ENCODE assay signal across 16 cellular contexts in the genomic region with DNA sequence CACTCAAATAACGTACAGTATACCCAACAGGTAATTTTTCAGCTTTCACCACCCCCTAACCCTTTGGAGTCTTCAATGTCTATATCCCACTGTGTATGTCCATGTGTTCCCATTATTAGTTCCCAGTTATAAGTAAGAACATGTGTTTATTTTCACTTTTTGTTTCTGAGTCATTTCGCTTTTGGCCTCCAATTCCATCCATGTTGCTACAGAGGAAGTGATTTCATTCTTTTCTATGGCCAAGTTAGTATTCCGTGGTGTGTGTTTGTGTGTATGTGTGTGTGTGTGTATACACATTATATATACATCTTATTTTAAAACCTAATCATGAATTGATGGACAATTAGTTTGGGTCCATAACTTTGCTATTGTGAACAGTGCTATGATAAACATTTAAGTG.
DNase-seq lines count a peak whose midpoint lies in the region; ATAC-seq and TF ChIP-seq lines count a peak whose summit lies in the region.
"Had no signal": no experiment of that assay in that cellular context is flagged by ENCODE, and none has a peak within 500 bp of the region (broad histone marks: within the 10 kb centered on the region; RNA-seq: fewer than 3 reads in every experiment).

No MANE protein-coding gene starts in this region.

- H3K36me3 ChIP-seq in GM23248 (ENCODE audit: low read depth), result no peaks in the 10 kb centered on the region
- no peaks in the 10 kb centered on the region for H3K36me3 ChIP-seq in fibroblast of lung (ENCODE audit: control insufficient read depth, insufficient read depth, low read length)
- no peaks in the 10 kb centered on the region for H3K36me3 ChIP-seq in mesenchymal stem cell (ENCODE audit: control insufficient read depth in 1 of 2, insufficient read depth in 2 of 2, low read depth in 1 of 2, low read length in 2 of 2)

- no peak overlapping the region for H3K4ac ChIP-seq in mesenchymal stem cell (ENCODE audit: low read depth in 1 of 2, low read length in 2 of 2)

- no peak overlapping the region for H3K14ac ChIP-seq in mesenchymal stem cell (ENCODE audit: low read length in 2 of 2)

- H2AFZ ChIP-seq in GM23248 (no peak overlapping the region), fibroblast of lung (ENCODE audit: low read length) (no peak overlapping the region), mesenchymal stem cell (ENCODE audit: low read depth, low read length) (no peak overlapping the region)

- H2BK120ac ChIP-seq in mesenchymal stem cell (ENCODE audit: low read depth, low read length), result no peak overlapping the region

- H4K20me1 ChIP-seq in GM23248 (ENCODE audit: insufficient read depth), result no peaks in the 10 kb centered on the region
- H4K20me1 ChIP-seq in fibroblast of lung (ENCODE audit: control insufficient read depth, extremely low read depth, insufficient read depth, low read length), result no peaks in the 10 kb centered on the region

- no peak overlapping the region for H3K18ac ChIP-seq in mesenchymal stem cell (ENCODE audit: low read depth in 1 of 2, low read length in 2 of 2)

- in situ Hi-C loops in GM23248 (cut with MboI), result no loop called here

- no peak overlapping the region for H3K27ac ChIP-seq in GM23248
- H3K27ac ChIP-seq in fibroblast of lung (ENCODE audit: insufficient read depth, low read length), result no peak overlapping the region
- H3K27ac ChIP-seq in mesenchymal stem cell (ENCODE audit: low read length, poor library complexity, severe bottlenecking), result no peak overlapping the region
- H3K27ac ChIP-seq: A549 had no signal

- H3K4me2 ChIP-seq in GM23248 (ENCODE audit: unreplicated experiment) (no peak overlapping the region), fibroblast of lung (ENCODE audit: extremely low read depth, insufficient read depth, low read length) (no peak overlapping the region), mesenchymal stem cell (ENCODE audit: low read length, poor library complexity, severe bottlenecking) (no peak overlapping the region)
- H3K4me2 ChIP-seq: A549 had no signal

- H3K27me3 ChIP-seq in GM23248 (replicated peaks; ENCODE audit: insufficient read depth) (no peaks in the 10 kb centered on the region), fibroblast of lung (ENCODE audit: control insufficient read depth, insufficient read depth, low read length) (no peaks in the 10 kb centered on the region), mesenchymal stem cell (ENCODE audit: control insufficient read depth in 1 of 2, insufficient read depth in 1 of 2, low read length in 2 of 2) (no peaks in the 10 kb centered on the region)

- H2BK15ac ChIP-seq in mesenchymal stem cell (ENCODE audit: low read depth, poor library complexity, severe bottlenecking), result no peak overlapping the region

- H3K23ac ChIP-seq in mesenchymal stem cell (ENCODE audit: low read length in 2 of 2), result no peak overlapping the region

- POLR2A ChIA-PET in HEK293T (lab: Yijun Ruan, JAX), result no interaction called here

- H4K8ac ChIP-seq in mesenchymal stem cell (ENCODE audit: low read length), result no peak overlapping the region

- H3K9me3 ChIP-seq in GM23248 (ENCODE audit: low read depth) (no peaks in the 10 kb centered on the region), fibroblast of lung (ENCODE audit: control insufficient read depth, insufficient read depth, low read depth, low read length) (no peaks in the 10 kb centered on the region), mesenchymal stem cell (ENCODE audit: control insufficient read depth, low read length) (no peaks in the 10 kb centered on the region)
- H3K9me3 ChIP-seq: A549 had no signal

- no peaks in the 10 kb centered on the region for H3K4me1 ChIP-seq in GM23248 (ENCODE audit: insufficient read depth)
- no peaks in the 10 kb centered on the region for H3K4me1 ChIP-seq in fibroblast of lung (ENCODE audit: control insufficient read depth, extremely low read depth, insufficient read depth, low read length)
- H3K4me1 ChIP-seq in mesenchymal stem cell (ENCODE audit: control insufficient read depth, insufficient read depth, low read depth, low read length), result no peaks in the 10 kb centered on the region
- H3K4me1 ChIP-seq: A549 had no signal

- H3K9ac ChIP-seq in GM23248 (no peak overlapping the region), fibroblast of lung (ENCODE audit: insufficient read depth, low read length) (no peak overlapping the region), mesenchymal stem cell (ENCODE audit: low read length) (no peak overlapping the region)

- no peaks in the 10 kb centered on the region for H3K9me2 ChIP-seq in GM23248 (ENCODE audit: insufficient read depth)

- H3K79me1 ChIP-seq in mesenchymal stem cell (replicated peaks; ENCODE audit: low read length, poor library complexity, severe bottlenecking), result no peaks in the 10 kb centered on the region

- no peak overlapping the region for H2BK5ac ChIP-seq in mesenchymal stem cell (ENCODE audit: low read depth, low read length, poor library complexity, severe bottlenecking)

- no peaks in the 10 kb centered on the region for H3K79me2 ChIP-seq in GM23248 (ENCODE audit: insufficient read depth)
- H3K79me2 ChIP-seq in fibroblast of lung (ENCODE audit: control insufficient read depth, insufficient read depth, low read length), result no peaks in the 10 kb centered on the region

- peak; percentile 43 for DNase-seq in GM23248
- peak; percentile 26 for DNase-seq in RPMI7951 (ENCODE audit: low read depth)
- DNase-seq in fibroblast of lung (ENCODE audit: low read depth in 2 of 2), result peak; percentile 14 to 62
- DNase-seq in mesenchymal stem cell, result peak; percentile 3
- no peak for DNase-seq in HEK293T (ENCODE audit: extremely low spot score)
- DNase-seq in hepatic stellate cell (ENCODE audit: low spot score), result no peak
- no peak for DNase-seq in effector CD4-positive, alpha-beta T cell
- DNase-seq: C1 segment of cervical spinal cord; Calu3; CD4-positive, alpha-beta T cell; DMS79; HCEC 1CT; KG1 had no signal

- no peak overlapping the region for H2BK12ac ChIP-seq in mesenchymal stem cell (ENCODE audit: low read length in 2 of 2)

- no peak for ATAC-seq in GM21528 (IDR thresholded peaks at IDR 0.05; ENCODE audit: low FRiP score, unreplicated experiment)
- ATAC-seq: A549, GM12878 had no signal

- H3K4me3 ChIP-seq in GM23248, result no peak overlapping the region
- H3K4me3 ChIP-seq in fibroblast of lung (replicated peaks in 1 of 4; ENCODE audit: control extremely low read depth in 1 of 4, insufficient read depth in 1 of 4, low read depth in 3 of 4, low read length in 4 of 4), result no peak overlapping the region
- H3K4me3 ChIP-seq in mesenchymal stem cell (ENCODE audit: insufficient read depth in 1 of 2, low read depth in 1 of 2, low read length in 2 of 2), result no peak overlapping the region
- H3K4me3 ChIP-seq: A549, GM12878 had no signal

- no peak overlapping the region for H4K91ac ChIP-seq in mesenchymal stem cell (ENCODE audit: low read length)

- no peaks in the 10 kb centered on the region for H3F3A ChIP-seq in GM23248 (ENCODE audit: insufficient read depth)

- no peak for TF ChIP-seq CTCF in fibroblast of lung (conservative IDR thresholded peaks at IDR 0.05 in 1 of 2, IDR thresholded peaks at IDR 0.05 in 1 of 2; ENCODE audit: low read depth in 1 of 2, low read length in 2 of 2)

- H2AK5ac ChIP-seq in mesenchymal stem cell (ENCODE audit: low read length, severe bottlenecking), result no peak overlapping the region

- WGBS in GM23248 (ENCODE audit: low coverage in 1 of 2, low lambda C conversion rate in 2 of 2, missing lambda C conversion rate in 2 of 2), 2 experiments, result 5 to 9% methylated on average over 3 of the region's 3 CpGs
- 100% methylated on average over 1 of the region's 3 CpGs for whole genome bisulfite sequencing in mesenchymal stem cell

- CTCF ChIA-PET in HEK293T (lab: Yijun Ruan, JAX), result no interaction called here

TF ChIP-seq in HEK293T, 16 proteins besides CTCF, POLR2A, EP300 and RAD21:
- no peak for TF ChIP-seq SP1 (IDR thresholded peaks at IDR 0.05)
- no peak for TF ChIP-seq L3MBTL2 (conservative IDR thresholded peaks at IDR 0.05)
- no peak for TF ChIP-seq TARDBP (IDR thresholded peaks at IDR 0.05)
- no peak for TF ChIP-seq FOXK2 (IDR thresholded peaks at IDR 0.05)
- TF ChIP-seq BHLHE40 (IDR thresholded peaks at IDR 0.05; ENCODE audit: borderline replicate concordance), result no peak
- TF ChIP-seq ARNT (IDR thresholded peaks at IDR 0.05), result no peak
- TF ChIP-seq ELF4 (IDR thresholded peaks at IDR 0.05), result no peak
- no peak for TF ChIP-seq HDGF (IDR thresholded peaks at IDR 0.05; ENCODE audit: borderline replicate concordance)
- TF ChIP-seq ZNF384 (IDR thresholded peaks at IDR 0.05), result no peak
- TF ChIP-seq SUZ12 (IDR thresholded peaks at IDR 0.05), result no peak
- TF ChIP-seq FOXA1 (IDR thresholded peaks at IDR 0.05), result no peak
- TF ChIP-seq NFRKB (IDR thresholded peaks at IDR 0.05), result no peak
- no peak for TF ChIP-seq CTBP1 (IDR thresholded peaks at IDR 0.05; ENCODE audit: borderline replicate concordance)
- no peak for TF ChIP-seq FOXM1 (IDR thresholded peaks at IDR 0.05; ENCODE audit: borderline replicate concordance)
- TF ChIP-seq LEF1 (IDR thresholded peaks at IDR 0.05; ENCODE audit: borderline replicate concordance), result no peak
- TF ChIP-seq, protein P1, sequence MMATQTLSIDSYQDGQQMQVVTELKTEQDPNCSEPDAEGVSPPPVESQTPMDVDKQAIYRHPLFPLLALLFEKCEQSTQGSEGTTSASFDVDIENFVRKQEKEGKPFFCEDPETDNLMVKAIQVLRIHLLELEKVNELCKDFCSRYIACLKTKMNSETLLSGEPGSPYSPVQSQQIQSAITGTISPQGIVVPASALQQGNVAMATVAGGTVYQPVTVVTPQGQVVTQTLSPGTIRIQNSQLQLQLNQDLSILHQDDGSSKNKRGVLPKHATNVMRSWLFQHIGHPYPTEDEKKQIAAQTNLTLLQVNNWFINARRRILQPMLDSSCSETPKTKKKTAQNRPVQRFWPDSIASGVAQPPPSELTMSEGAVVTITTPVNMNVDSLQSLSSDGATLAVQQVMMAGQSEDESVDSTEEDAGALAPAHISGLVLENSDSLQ (IDR thresholded peaks at IDR 0.05), result no peak

Comparison
In these comparisons a context has a peak if more than half of its experiments do, and no peak if none do; other contexts are left out.
1. DNase-seq: peak in GM23248 (single experiment), RPMI7951 (single experiment), fibroblast of lung (2 of 2) and mesenchymal stem cell (single experiment); none in HEK293T (single experiment), hepatic stellate cell (single experiment) and effector CD4-positive, alpha-beta T cell (single experiment).